In genomic region chr20:11274137-11274536, GRCh38 we compare ENCODE assay signal across 8 cellular contexts.
DNase-seq lines count a peak whose midpoint lies in the region; ATAC-seq and TF ChIP-seq lines count a peak whose summit lies in the region.

No MANE protein-coding gene starts in this region.

- H3K79me1 ChIP-seq in neuronal stem cell (ENCODE audit: low read depth, low read length) = no peaks in the 10 kb centered on the region

- H3K4me1 ChIP-seq in BE2C (no peaks in the 10 kb centered on the region), RWPE2 (ENCODE audit: insufficient read depth, poor library complexity, severe bottlenecking) (peaks cover 5% of the 10 kb centered on the region), esophagus squamous epithelium (peaks cover 0 to 22% (median 4%) of the 10 kb centered on the region in 3 donors), neuronal stem cell (ENCODE audit: control insufficient read depth in 2 of 2, insufficient read depth in 1 of 2, low read depth in 1 of 2, low read length in 2 of 2) (peaks cover 20 to 24% of the 10 kb centered on the region in 2 donors)

- no peak overlapping the region for H3K4ac ChIP-seq in neuronal stem cell (ENCODE audit: low read length)

- H3K14ac ChIP-seq in neuronal stem cell (ENCODE audit: low read length) = no peak overlapping the region

- no peak overlapping the region for H3K27ac Mint-ChIP-seq in activated CD4-positive, alpha-beta T cell treated with anti-CD3 and anti-CD28 coated beads, Interleukin-2, amount 10 ng/mL, durations not matched to agents 24 days and 14 days

- H3K18ac ChIP-seq in neuronal stem cell (ENCODE audit: low read length) = no peak overlapping the region

- H2BK120ac ChIP-seq in neuronal stem cell (ENCODE audit: low read depth, low read length) = no peak overlapping the region

- H3K36me3 ChIP-seq in BE2C (no peaks in the 10 kb centered on the region), RWPE2 (ENCODE audit: low read depth) (no peaks in the 10 kb centered on the region), esophagus squamous epithelium (no peaks in the 10 kb centered on the region), neuronal stem cell (replicated peaks in 1 of 2; ENCODE audit: control insufficient read depth in 2 of 2, insufficient read depth in 2 of 2, low read length in 2 of 2) (no peaks in the 10 kb centered on the region)

- TF ChIP-seq CTCF in BE2C (IDR thresholded peaks at IDR 0.05; ENCODE audit: low read depth, low read length) (peak; percentile 65), NB4 (IDR thresholded peaks at IDR 0.05; ENCODE audit: low read depth, low read length) (peak; percentile 33), RWPE2 (IDR thresholded peaks at IDR 0.05; ENCODE audit: poor library complexity, severe bottlenecking) (peak; percentile 97), esophagus squamous epithelium (IDR thresholded peaks at IDR 0.05) (peak in 5 of 6 experiments; percentile 35 to 69 (median 45))

- no peak overlapping the region for H3K4me2 ChIP-seq in neuronal stem cell (ENCODE audit: insufficient read depth, low read length, poor library complexity, severe bottlenecking)

- intact Hi-C loops in esophagus squamous epithelium (cut with DNase I) = loop anchor here (10.0 kb wide), 1 partner anchor 599 kb away; the partner anchor contains the start of gene JAG1
- intact Hi-C loops in activated CD4-positive, alpha-beta T cell treated with anti-CD3 and anti-CD28 coated beads, Interleukin-2, amount 10 ng/mL, durations not matched to agents 24 days and 14 days (cut with micrococcal nuclease) = loop anchor here (5.0 kb wide), 1 partner anchor 722 kb away; no protein-coding TSS in a partner anchor

- H3K4me1 Mint-ChIP-seq in activated CD4-positive, alpha-beta T cell treated with anti-CD3 and anti-CD28 coated beads, Interleukin-2, amount 10 ng/mL, durations not matched to agents 24 days and 14 days = no peaks in the 10 kb centered on the region

- H2AFZ ChIP-seq in neuronal stem cell (ENCODE audit: low read length) = no peak overlapping the region

- no peaks in the 10 kb centered on the region for H3K9me3 Mint-ChIP-seq in activated CD4-positive, alpha-beta T cell treated with anti-CD3 and anti-CD28 coated beads, Interleukin-2, amount 10 ng/mL, durations not matched to agents 24 days and 14 days

- 3 to 5% methylated on average over 5 of the region's 5 CpGs for WGBS in esophagus squamous epithelium, 2 donors
- no CpG with 5 or more reads among the region's 5 CpGs for WGBS in neuronal stem cell (ENCODE audit: extremely low coverage in 2 of 2, insufficient read length in 2 of 2, insufficient replicate concordance in 1 of 2), 2 donors

- no peaks in the 10 kb centered on the region for H3K27me3 Mint-ChIP-seq in activated CD4-positive, alpha-beta T cell treated with anti-CD3 and anti-CD28 coated beads, Interleukin-2, amount 10 ng/mL, durations not matched to agents 24 days and 14 days

- H3K23ac ChIP-seq in neuronal stem cell (ENCODE audit: low read depth, low read length, poor library complexity) = no peak overlapping the region

- peak; percentile 62 for ATAC-seq in GM19463 (IDR thresholded peaks at IDR 0.05; ENCODE audit: unreplicated experiment)
- peak; percentile 90 for ATAC-seq in RWPE2 (ENCODE audit: low read depth)
- no peak for ATAC-seq in HG03521 (IDR thresholded peaks at IDR 0.05; ENCODE audit: unreplicated experiment)

- no peak for TF ChIP-seq POLR2A in NB4 (IDR thresholded peaks at IDR 0.05; ENCODE audit: extremely low read depth, insufficient read length)
- TF ChIP-seq POLR2A in esophagus squamous epithelium (IDR thresholded peaks at IDR 0.05) = no peak

- H3K9me3 ChIP-seq in BE2C = no peaks in the 10 kb centered on the region
- no peaks in the 10 kb centered on the region for H3K9me3 ChIP-seq in RWPE2 (ENCODE audit: severe bottlenecking)
- no peaks in the 10 kb centered on the region for H3K9me3 ChIP-seq in esophagus squamous epithelium
- H3K9me3 ChIP-seq in neuronal stem cell (replicated peaks in 1 of 2; ENCODE audit: control insufficient read depth in 2 of 2, insufficient read depth in 1 of 2, low read depth in 1 of 2, low read length in 2 of 2) = peaks cover 0 to 4% of the 10 kb centered on the region in 2 donors

- H3K27me3 ChIP-seq in BE2C (no peaks in the 10 kb centered on the region), RWPE2 (ENCODE audit: insufficient read depth, poor library complexity, severe bottlenecking) (no peaks in the 10 kb centered on the region), esophagus squamous epithelium (no peaks in the 10 kb centered on the region), neuronal stem cell (ENCODE audit: control insufficient read depth in 3 of 3, insufficient read depth in 3 of 3, low read depth in 1 of 3, low read length in 3 of 3) (no peaks in the 10 kb centered on the region)

- H4K91ac ChIP-seq in neuronal stem cell (ENCODE audit: low read depth, low read length, poor library complexity) = no peak overlapping the region

- H2BK12ac ChIP-seq in neuronal stem cell (ENCODE audit: low read length) = no peak overlapping the region

- no peak overlapping the region for H3K4me3 Mint-ChIP-seq in activated CD4-positive, alpha-beta T cell treated with anti-CD3 and anti-CD28 coated beads, Interleukin-2, amount 10 ng/mL, durations not matched to agents 24 days and 14 days

- no peak overlapping the region for H3K27ac ChIP-seq in RWPE2 (ENCODE audit: poor library complexity, severe bottlenecking)
- no peak overlapping the region for H3K27ac ChIP-seq in esophagus squamous epithelium
- no peak overlapping the region for H3K27ac ChIP-seq in neuronal stem cell (replicated peaks; ENCODE audit: low read length)

- no peak overlapping the region for H2AK5ac ChIP-seq in neuronal stem cell (ENCODE audit: low read depth, low read length)

- DNase-seq in BE2C (peak; percentile 23), NB4 (ENCODE audit: low read depth) (peak; percentile 59), RWPE2 (ENCODE audit: low spot score) (no peak), esophagus squamous epithelium (lab: John Stamatoyannopoulos, UW) (no peak), neuronal stem cell (ENCODE audit: low spot score) (peak; percentile 61)
- no peak for DNase-seq in activated CD4-positive, alpha-beta T cell treated with anti-CD3 and anti-CD28 coated beads, Interleukin-2, amount 10 ng/mL, durations not matched to agents 24 days and 14 days

- no peak overlapping the region for H2BK5ac ChIP-seq in neuronal stem cell (ENCODE audit: low read length)

- no peaks in the 10 kb centered on the region for H3K36me3 Mint-ChIP-seq in activated CD4-positive, alpha-beta T cell treated with anti-CD3 and anti-CD28 coated beads, Interleukin-2, amount 10 ng/mL, durations not matched to agents 24 days and 14 days (ENCODE audit: low read depth)

- H3K9ac ChIP-seq in neuronal stem cell (ENCODE audit: low read depth, low read length, poor library complexity) = no peak overlapping the region

- no peak overlapping the region for H4K8ac ChIP-seq in neuronal stem cell (ENCODE audit: low read depth, low read length)

- H3K4me3 ChIP-seq in BE2C (ENCODE audit: low read depth, low read length) = no peak overlapping the region
- no peak overlapping the region for H3K4me3 ChIP-seq in NB4 (ENCODE audit: low read depth, low read length)
- H3K4me3 ChIP-seq in RWPE2 (ENCODE audit: severe bottlenecking) = no peak overlapping the region
- H3K4me3 ChIP-seq in esophagus squamous epithelium = no peak overlapping the region
- H3K4me3 ChIP-seq in neuronal stem cell (ENCODE audit: low read length in 2 of 2) = no peak overlapping the region

- no peak overlapping the region for H2BK15ac ChIP-seq in neuronal stem cell (ENCODE audit: low read length)

Comparison
In these comparisons a context has a peak if more than half of its experiments do, and no peak if none do; other contexts are left out.
1. DNase-seq: peak in BE2C (single experiment), NB4 (single experiment) and neuronal stem cell (single experiment); none in RWPE2 (single experiment), esophagus squamous epithelium (single experiment) and activated CD4-positive, alpha-beta T cell treated with anti-CD3 and anti-CD28 coated beads, Interleukin-2, amount 10 ng/mL, durations not matched to agents 24 days and 14 days (single experiment).
2. CTCF ChIP-seq: peak in every context shown above with its lines; median percentile 97 in RWPE2; 65 in BE2C; 45 in esophagus squamous epithelium; 33 in NB4.